ENCODE assay signal across 22 cellular contexts in the genomic region with DNA sequence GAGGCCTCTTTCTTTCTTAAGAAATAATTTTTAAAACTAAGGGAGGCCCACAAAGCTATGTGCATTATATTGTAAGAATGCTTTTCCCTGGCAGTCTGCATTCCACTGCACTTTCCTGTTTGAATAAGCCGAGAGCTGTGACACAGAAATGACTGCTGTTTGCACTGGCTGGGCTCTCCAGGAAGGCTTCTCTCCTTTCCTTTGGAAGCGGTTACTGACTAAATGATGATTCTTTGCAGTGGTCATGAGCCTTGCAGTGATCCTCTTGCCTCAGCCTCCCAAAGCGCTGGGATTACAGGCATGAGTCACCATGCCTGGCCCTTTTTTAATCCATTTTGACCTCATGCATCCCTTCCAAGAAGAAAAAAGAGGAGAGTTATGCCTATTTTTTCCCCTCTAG.
DNase-seq lines count a peak whose midpoint lies in the region; ATAC-seq and TF ChIP-seq lines count a peak whose summit lies in the region.
"Had no signal": no experiment of that assay in that cellular context is flagged by ENCODE, and none has a peak within 500 bp of the region (broad histone marks: within the 10 kb centered on the region; RNA-seq: fewer than 3 reads in every experiment).

No MANE protein-coding gene starts in this region.

- no peak for TF ChIP-seq CTCF in WERI-Rb-1 (IDR thresholded peaks at IDR 0.05; ENCODE audit: low read depth, low read length)

- H3K9me3 Mint-ChIP-seq in T-helper 2 cell treated with Interferon-gamma antibody and Interleukin-4, amounts not matched to agents 5 μg/mL and 100 μg/mL, for 36 hours: no peaks in the 10 kb centered on the region
- H3K9me3 Mint-ChIP-seq: naive thymus-derived CD4-positive, alpha-beta T cell; stimulated activated naive CD8-positive, alpha-beta T cell treated with anti-CD3 and anti-CD28 coated beads, Interleukin-15, amount 100 ng/mL, for 72 hours had no signal

- H3K4me3 Mint-ChIP-seq in T-helper 2 cell treated with Interferon-gamma antibody and Interleukin-4, amounts not matched to agents 5 μg/mL and 100 μg/mL, for 36 hours: no peak overlapping the region
- H3K4me3 Mint-ChIP-seq: naive thymus-derived CD4-positive, alpha-beta T cell; stimulated activated naive CD8-positive, alpha-beta T cell treated with anti-CD3 and anti-CD28 coated beads, Interleukin-15, amount 100 ng/mL, for 72 hours; T-helper 17 cell had no signal

- H3K27me3 Mint-ChIP-seq in T-helper 2 cell treated with Interferon-gamma antibody and Interleukin-4, amounts not matched to agents 5 μg/mL and 100 μg/mL, for 36 hours (ENCODE audit: low read depth): no peaks in the 10 kb centered on the region

- no peaks in the 10 kb centered on the region for H3K36me3 Mint-ChIP-seq in T-helper 2 cell treated with Interferon-gamma antibody and Interleukin-4, amounts not matched to agents 5 μg/mL and 100 μg/mL, for 36 hours (ENCODE audit: low read depth)
- H3K36me3 Mint-ChIP-seq: naive thymus-derived CD4-positive, alpha-beta T cell had no signal

- H3K27ac Mint-ChIP-seq in T-helper 2 cell treated with Interferon-gamma antibody and Interleukin-4, amounts not matched to agents 5 μg/mL and 100 μg/mL, for 36 hours: no peak overlapping the region
- H3K27ac Mint-ChIP-seq: naive thymus-derived CD4-positive, alpha-beta T cell; progenitor cell of endocrine pancreas; stimulated activated naive CD8-positive, alpha-beta T cell treated with anti-CD3 and anti-CD28 coated beads, Interleukin-15, amount 100 ng/mL, for 72 hours; T-helper 17 cell had no signal

- H3K4me3 ChIP-seq in WERI-Rb-1 (ENCODE audit: low read depth, low read length): no peak overlapping the region
- H3K4me3 ChIP-seq: uterus had no signal

- H3K27ac ChIP-seq in WERI-Rb-1: no peak overlapping the region
- H3K27ac ChIP-seq: uterus had no signal

- ATAC-seq in HG03520 (IDR thresholded peaks at IDR 0.05; ENCODE audit: unreplicated experiment) (no peak), GM21390 (IDR thresholded peaks at IDR 0.05; ENCODE audit: unreplicated experiment) (no peak), HG03025 (IDR thresholded peaks at IDR 0.05; ENCODE audit: low FRiP score, unreplicated experiment) (no peak)
- ATAC-seq: naive thymus-derived CD4-positive, alpha-beta T cell; stimulated activated naive CD8-positive, alpha-beta T cell treated with anti-CD3 and anti-CD28 coated beads, Interleukin-15, amount 100 ng/mL, for 72 hours; T-helper 17 cell had no signal

- no peaks in the 10 kb centered on the region for H3K36me3 ChIP-seq in WERI-Rb-1
- H3K36me3 ChIP-seq: uterus had no signal

- H3K4me1 Mint-ChIP-seq in T-helper 2 cell treated with Interferon-gamma antibody and Interleukin-4, amounts not matched to agents 5 μg/mL and 100 μg/mL, for 36 hours (ENCODE audit: low read depth): no peaks in the 10 kb centered on the region
- H3K4me1 Mint-ChIP-seq: naive thymus-derived CD4-positive, alpha-beta T cell; stimulated activated naive CD8-positive, alpha-beta T cell treated with anti-CD3 and anti-CD28 coated beads, Interleukin-15, amount 100 ng/mL, for 72 hours had no signal

- H3K27me3 ChIP-seq in WERI-Rb-1 (ENCODE audit: insufficient read depth, low read depth, severe bottlenecking): peaks cover 12% of the 10 kb centered on the region
- H3K27me3 ChIP-seq: uterus had no signal

- DNase-seq in AG08396 (ENCODE audit: low spot score): peak; percentile 36
- DNase-seq in HS-27A (ENCODE audit: low read depth): peak; percentile 30
- peak; percentile 10 for DNase-seq in WERI-Rb-1
- peak; percentile 8 for DNase-seq in fibroblast of the conjunctiva (ENCODE audit: low read depth)
- no peak for DNase-seq in T-helper 2 cell treated with Interferon-gamma antibody and Interleukin-4, amounts not matched to agents 5 μg/mL and 100 μg/mL, for 36 hours (ENCODE audit: low spot score)
- DNase-seq: activated CD4-positive, CD25-positive, alpha-beta regulatory T cell treated with anti-CD3 and anti-CD28 coated beads, Interleukin-2, amount 50 U/mL, for 72 hours; activated naive CD4-positive, alpha-beta T cell; AML-193; Calu3; effector CD4-positive, alpha-beta T cell; foreskin melanocyte; naive thymus-derived CD4-positive, alpha-beta T cell; NCI-H1694 treated with DMSO at 0.1 percent for 48 hours; NCI-H524 treated with DMSO at 0.1 percent for 48 hours; RPMI8226; stimulated activated naive CD8-positive, alpha-beta T cell treated with anti-CD3 and anti-CD28 coated beads, Interleukin-15, amount 100 ng/mL, for 72 hours; T-helper 17 cell; uterus had no signal

- no peaks in the 10 kb centered on the region for H3K9me3 ChIP-seq in WERI-Rb-1 (ENCODE audit: severe bottlenecking)
- H3K9me3 ChIP-seq: uterus had no signal
